ENCODE assay signal across 8 cellular contexts in genomic region chr14:69879175-69880047, GRCh38. TPM values are rescaled to one million over a fixed set of nuclear protein-coding genes. Genes with fewer than 3 reads are reported as not detected.
DNase-seq lines count a peak whose midpoint lies in the region; ATAC-seq and TF ChIP-seq lines count a peak whose summit lies in the region.

SMOC1 (plus strand) TSS chr14:69879416; CDS start chr14:69879679, 263 bp downstream.

- H3K27me3 ChIP-seq in HAP-1 (ENCODE audit: low read depth) (peaks cover 38% of the 10 kb centered on the region), right lobe of liver (no peaks in the 10 kb centered on the region), stomach (peaks cover 10 to 52% (median 25%) of the 10 kb centered on the region in 3 donors)

- peaks cover 57% of the 10 kb centered on the region for H3K27me3 Mint-ChIP-seq in chondrocyte (ENCODE audit: low read depth)

- no peak for TF ChIP-seq EP300 in stomach (IDR thresholded peaks at IDR 0.05)

- ATAC-seq in right lobe of liver (peak; percentile 84 to 92 (median 88)), HG03354 (IDR thresholded peaks at IDR 0.05; ENCODE audit: poor library complexity, severe bottlenecking, unreplicated experiment) (no peak)

- H3K36me3 ChIP-seq in HAP-1 (replicated peaks) (no peaks in the 10 kb centered on the region), right lobe of liver (no peaks in the 10 kb centered on the region), stomach (no peaks in the 10 kb centered on the region)

- H3K4me1 ChIP-seq in HAP-1 (no peaks in the 10 kb centered on the region), right lobe of liver (peaks cover 0 to 39% (median 16%) of the 10 kb centered on the region in 4 donors), stomach (peaks cover 5 to 33% (median 17%) of the 10 kb centered on the region in 4 donors)

- peaks cover 7% of the 10 kb centered on the region for H3K4me1 Mint-ChIP-seq in chondrocyte (ENCODE audit: low read depth)

- no peak within 1 kb of the TSS for H3K27ac Mint-ChIP-seq in chondrocyte (ENCODE audit: unreplicated experiment)

- no peaks in the 10 kb centered on the region for H3K9me3 Mint-ChIP-seq in chondrocyte (ENCODE audit: low read depth)

- H3K4me3 Mint-ChIP-seq in chondrocyte (ENCODE audit: unreplicated experiment), result peak within 1 kb of the TSS; percentile 60

- H3K36me3 Mint-ChIP-seq in chondrocyte (ENCODE audit: low read depth), result no peaks in the 10 kb centered on the region

- intact Hi-C loops in right lobe of liver (cut with DNase I) (loop anchor here in 1 of 2 donors (10.0 kb wide), 2 partner anchors 55 to 135 kb away; no protein-coding TSS in a partner anchor), stomach (cut with DNase I; ENCODE audit: low total_unique reads) (no loop called here)

- H3K27ac ChIP-seq in right lobe of liver, result peak within 1 kb of the TSS; percentile 57 to 91 (median 78)
- peak within 1 kb of the TSS in 2 of 5 donors; percentile 15 to 60 for H3K27ac ChIP-seq in stomach

- TF ChIP-seq POLR2A in right lobe of liver (IDR thresholded peaks at IDR 0.05) (peak; percentile 99), stomach (IDR thresholded peaks at IDR 0.05) (no peak)

- H3K4me3 ChIP-seq in HAP-1, result no peak within 1 kb of the TSS
- peak within 1 kb of the TSS; percentile 43 to 88 (median 83) for H3K4me3 ChIP-seq in right lobe of liver
- peak within 1 kb of the TSS; percentile 42 to 49 (median 47) for H3K4me3 ChIP-seq in stomach

- H3K9me3 ChIP-seq in HAP-1, result no peaks in the 10 kb centered on the region
- H3K9me3 ChIP-seq in right lobe of liver, result no peaks in the 10 kb centered on the region
- H3K9me3 ChIP-seq in stomach, result peaks cover 0 to under 1% (median 0%) of the 10 kb centered on the region in 4 donors

- WGBS in right lobe of liver (ENCODE audit: insufficient coverage, low coverage, low lambda C conversion rate, missing lambda C conversion rate), result 0% methylated on average over 10 of the region's 67 CpGs
- 1 to 6% (median 2%) methylated on average over 31 to 67 of the region's 67 CpGs for WGBS in stomach, 5 donors

- DNase-seq in HAP-1 (ENCODE audit: low spot score in 2 of 2) (peak; percentile 12 to 62), NCI-H524 (lab: John Stamatoyannopoulos, UW) (peak; percentile 86 to 93), chondrocyte (ENCODE audit: low spot score) (no peak), right lobe of liver (peak; percentile 92 to 95 (median 94)), stomach (peak; percentile 76)
- no peak for DNase-seq in effector CD4-positive, alpha-beta T cell
- DNase-seq in NK-92 treated with Interleukin-12 subunit alpha and Interleukin-12 subunit beta, amount 100 ng/mL, for 24 hours (lab: John Stamatoyannopoulos, UW), result no peak

- in situ Hi-C loops in HAP-1 (cut with MboI; ENCODE audit: low sequenced_read_pairs), result no loop called here

- no peak for TF ChIP-seq CTCF in chondrocyte (IDR thresholded peaks at IDR 0.05)
- no peak for TF ChIP-seq CTCF in right lobe of liver (IDR thresholded peaks at IDR 0.05)
- TF ChIP-seq CTCF in stomach (IDR thresholded peaks at IDR 0.05), result no peak

RNA-seq across cellular contexts. Expression of gene SMOC1, which starts in this region (rescaled TPM):
- 0.41 to 1.7 TPM (median 1.1 TPM) in 3 replicates for total RNA-seq in chondrocyte
- 10 to 100 TPM; 22.3 to 88.5 (median 45.4) TPM for total RNA-seq in right lobe of liver
- 1 to 10 TPM in 3 of 5 donors, not detected in 2; 2.2 to 3.3 (median 2.8) TPM for total RNA-seq in stomach
- polyA plus RNA-seq in stomach, result 1 to 10 TPM; 1.2 to 2.0 (median 1.5) TPM

Comparison
In these comparisons a context has a peak if more than half of its experiments do, and no peak if none do; other contexts are left out.
1. DNase-seq: peak in HAP-1 (2 of 2), NCI-H524 (2 of 2), right lobe of liver (3 of 3) and stomach (single experiment); none in chondrocyte (single experiment), effector CD4-positive, alpha-beta T cell (single experiment) and NK-92 treated with Interleukin-12 subunit alpha and Interleukin-12 subunit beta, amount 100 ng/mL, for 24 hours (single experiment).